In genomic region chr12:104285740-104286537, GRCh38 we compare ENCODE assay signal across 8 cellular contexts. TPM values are rescaled to one million over a fixed set of nuclear protein-coding genes. Genes with fewer than 3 reads are reported as not detected.
DNase-seq lines count a peak whose midpoint lies in the region; ATAC-seq, FAIRE-seq and TF ChIP-seq lines count a peak whose summit lies in the region.

No MANE protein-coding gene starts in this region.

- H3K9me3 ChIP-seq in heart left ventricle (no peaks in the 10 kb centered on the region), SJSA1 (replicated peaks) (no peaks in the 10 kb centered on the region), psoas muscle (no peaks in the 10 kb centered on the region)

- H3K27ac ChIP-seq in heart left ventricle: peak overlapping the region; percentile 75 to 97 (median 94)
- H3K27ac ChIP-seq in SJSA1: peak overlapping the region; percentile 95
- peak overlapping the region; percentile 98 for H3K27ac ChIP-seq in psoas muscle

- peak in 1 of 4 donors; percentile 1 for ATAC-seq in heart left ventricle
- no peak for ATAC-seq in Right ventricle myocardium inferior
- peak; percentile 62 for ATAC-seq in esophagus mucosa
- peak in 3 of 4 donors; percentile 21 to 38 (median 24) for ATAC-seq in psoas muscle
- no peak for ATAC-seq in GM18873 (IDR thresholded peaks at IDR 0.05; ENCODE audit: low FRiP score, unreplicated experiment)
- no peak for ATAC-seq in HG02588 (IDR thresholded peaks at IDR 0.05; ENCODE audit: unreplicated experiment)

- H3K36me3 ChIP-seq in heart left ventricle (peaks cover 0 to 7% (median 2%) of the 10 kb centered on the region in 9 donors), SJSA1 (peaks cover 35% of the 10 kb centered on the region), psoas muscle (ENCODE audit: insufficient read depth in 1 of 2, low read depth in 1 of 2) (peaks cover 0 to 20% of the 10 kb centered on the region in 2 donors)

- 64 to 78% (median 71%) methylated on average over 3 of the region's 3 CpGs for WGBS in heart left ventricle, 4 donors
- 72 to 80% (median 73%) methylated on average over 3 of the region's 3 CpGs for WGBS in psoas muscle, 3 donors

- H3K27me3 ChIP-seq in heart left ventricle (no peaks in the 10 kb centered on the region), SJSA1 (replicated peaks) (no peaks in the 10 kb centered on the region), psoas muscle (ENCODE audit: insufficient read depth in 3 of 3, low read length in 2 of 3) (no peaks in the 10 kb centered on the region)

- FAIRE-seq in GM12891 (lab: Jason Lieb, UNC): no peak

- intact Hi-C loops in heart left ventricle (cut with DNase I): loop anchor here in 9 of 10 donors (2.0 to 5.0 kb wide), 4 partner anchors 67 to 147 kb away; partner anchors contain the start of genes TXNRD1 (in 6 of the 9) and NFYB (in 1 of the 9)
- intact Hi-C loops in Right ventricle myocardium inferior (cut with DNase I): loop anchor here (2.0 to 5.0 kb wide), 2 partner anchors 69 to 149 kb away; partner anchors contain the start of gene NFYB
- intact Hi-C loops in psoas muscle (cut with DNase I): loop anchor here in 1 of 2 donors (5.0 kb wide), 2 partner anchors 69 to 144 kb away; partner anchors contain the start of gene TXNRD1

- H3K4me1 ChIP-seq in heart left ventricle (peaks cover 0 to 38% (median 27%) of the 10 kb centered on the region in 12 donors), SJSA1 (replicated peaks) (peaks cover 38% of the 10 kb centered on the region), psoas muscle (peaks cover 29% of the 10 kb centered on the region)

- TF ChIP-seq POLR2A in heart left ventricle (IDR thresholded peaks at IDR 0.05) (no peak), GM12891 (IDR thresholded peaks at IDR 0.05; ENCODE audit: low read depth, low read length) (no peak)

- DNase-seq in heart left ventricle (no peak), Right ventricle myocardium inferior (ENCODE audit: missing footprints) (no peak), SJSA1 (ENCODE audit: low read depth in 1 of 2, low spot score in 2 of 2) (no peak), psoas muscle (peak in 1 of 2 donors; percentile 53), GM12891 (ENCODE audit: insufficient read length, low spot score) (no peak)

- H3K4me3 ChIP-seq in heart left ventricle (peak overlapping the region in 9 of 12 donors; percentile 68 to 92 (median 78)), SJSA1 (no peak overlapping the region), psoas muscle (peak overlapping the region; percentile 90)

- TF ChIP-seq CTCF in heart left ventricle (IDR thresholded peaks at IDR 0.05): no peak
- no peak for TF ChIP-seq CTCF in psoas muscle (IDR thresholded peaks at IDR 0.05)

TF ChIP-seq in GM12891, 5 proteins besides CTCF, POLR2A, EP300 and RAD21:
- TF ChIP-seq SPI1 (IDR thresholded peaks at IDR 0.05; ENCODE audit: low read depth, low read length): no peak
- no peak for TF ChIP-seq PAX5 (IDR thresholded peaks at IDR 0.05; ENCODE audit: insufficient read depth, low read length, severe bottlenecking)
- no peak for TF ChIP-seq POLR2AphosphoS5 (IDR thresholded peaks at IDR 0.05; ENCODE audit: low read depth, low read length)
- TF ChIP-seq TAF1 (IDR thresholded peaks at IDR 0.05; ENCODE audit: low read depth, low read length): no peak
- no peak for TF ChIP-seq POU2F2 (IDR thresholded peaks at IDR 0.05; ENCODE audit: low read depth, low read length)

RNA-seq across cellular contexts. Expression of gene EID3, which starts 17.6 kb away (rescaled TPM):
- total RNA-seq in heart left ventricle: 1 to 10 TPM in 6 of 9 donors, under 1 TPM in 3; 0.44 to 4.0 (median 1.3) TPM
- polyA plus RNA-seq in heart left ventricle: 1 to 10 TPM in 1 of 2 donors, under 1 TPM in 1; 0.55 to 1.6 TPM
- 0.49 TPM for total RNA-seq in Right ventricle myocardium inferior
- total RNA-seq in SJSA1 (2014; rRNA removed; shearing (Covaris generic)): 2.1 and 4.8 TPM in 2 replicates
- total RNA-seq in esophagus mucosa: 0.76 TPM
- total RNA-seq in psoas muscle: 1 to 10 TPM in 1 of 4 donors, under 1 TPM in 3; 0.94 to 1.3 (median 0.99) TPM
- polyA plus RNA-seq in psoas muscle: under 1 TPM; 0.28 to 0.95 (median 0.56) TPM
- polyA plus RNA-seq in GM12891 (2012; ENCODE audit: low read depth, missing spikeins): 2.1 TPM

Comparison
In these comparisons a context has a peak if more than half of its experiments do, and no peak if none do; other contexts are left out.
1. ATAC-seq: peak in esophagus mucosa (single experiment) and psoas muscle (3 of 4); none in Right ventricle myocardium inferior (single experiment), GM18873 (single experiment) and HG02588 (single experiment).
2. Peak in every context shown above with its lines, with median percentiles within 50 percentile points of each other: H3K27ac ChIP-seq.